Comparison of ENCODE assay signal across 20 cellular contexts in the genomic region with DNA sequence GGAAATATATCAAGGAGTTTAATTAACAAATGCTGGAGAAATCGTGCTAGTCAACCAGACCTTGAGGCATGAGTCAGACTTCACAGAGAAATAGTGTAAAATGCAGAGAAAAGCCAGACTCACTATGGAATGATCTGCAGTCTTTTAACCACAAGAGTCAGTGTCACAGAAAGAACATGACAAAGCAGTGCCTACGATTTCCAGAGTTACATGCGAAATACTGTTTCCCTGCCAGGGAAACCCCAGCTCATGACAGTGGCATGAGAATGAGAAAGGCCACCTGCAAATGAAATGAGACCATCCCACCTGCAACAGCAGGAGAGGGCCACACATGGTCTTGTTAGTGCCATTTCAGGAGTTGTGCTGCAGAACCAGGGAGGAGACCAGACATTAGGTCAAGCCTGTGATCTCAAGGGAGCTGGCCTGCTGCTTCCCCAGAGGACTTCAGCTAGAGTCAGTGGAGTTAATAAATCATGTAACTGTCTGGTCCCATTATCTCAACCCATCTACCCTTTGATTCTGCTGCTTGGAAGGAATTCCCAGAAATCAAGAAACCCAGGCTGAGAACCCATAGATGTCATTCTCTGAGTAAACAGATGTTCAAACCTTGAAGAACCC.
DNase-seq lines count a peak whose midpoint lies in the region; ATAC-seq, FAIRE-seq and TF ChIP-seq lines count a peak whose summit lies in the region.
"Had no signal": no experiment of that assay in that cellular context is flagged by ENCODE, and none has a peak within 500 bp of the region (broad histone marks: within the 10 kb centered on the region; RNA-seq: fewer than 3 reads in every experiment).

No MANE protein-coding gene starts in this region.

- H3K4me2 ChIP-seq in HepG2 (ENCODE audit: low read depth, low read length), result no peak overlapping the region

- FAIRE-seq in HepG2 (lab: Jason Lieb, UNC), result no peak
- FAIRE-seq: G401.6, GM12891 had no signal

- no peak overlapping the region for H3K9ac ChIP-seq in HepG2 (ENCODE audit: insufficient read depth, low read depth, low read length)

- peak; percentile 32 to 50 for ATAC-seq in activated T-cell treated with anti-CD3 and anti-CD28 coated beads, Interleukin-2, amount 50 U/mL, for 72 hours (replicated peaks in 1 of 2)
- no peak for ATAC-seq in HepG2
- ATAC-seq: PC-3 had no signal

- no peak overlapping the region for H3K27ac ChIP-seq in HepG2 (ENCODE audit: extremely low read length, insufficient read depth, low read length)

- POLR2A ChIA-PET in HepG2 (lab: Yijun Ruan, JAX), result no interaction called here

- H3K4me3 Mint-ChIP-seq in activated naive CD4-positive, alpha-beta T cell treated with anti-CD3 and anti-CD28 coated beads for 36 hours, result no peak overlapping the region
- no peak overlapping the region for H3K4me3 Mint-ChIP-seq in activated T-cell treated with anti-CD3 and anti-CD28 coated beads, Interleukin-2, amount 50 U/mL, for 72 hours
- peak overlapping the region; percentile 35 for H3K4me3 Mint-ChIP-seq in stimulated activated naive CD8-positive, alpha-beta T cell treated with anti-CD3 and anti-CD28 coated beads, Interleukin-15, Interleukin-2, amounts not matched to agents 100 ng/mL and 50 ng/mL, for 24 hours
- H3K4me3 Mint-ChIP-seq in glutamatergic neuron (ENCODE audit: unreplicated experiment), result no peak overlapping the region
- H3K4me3 Mint-ChIP-seq: B cell; CD4-positive, alpha-beta T cell had no signal

- no peaks in the 10 kb centered on the region for H3K4me1 ChIP-seq in HepG2 (ENCODE audit: insufficient read depth, low read length)

- peaks cover 18% of the 10 kb centered on the region for H3K4me1 Mint-ChIP-seq in activated naive CD4-positive, alpha-beta T cell treated with anti-CD3 and anti-CD28 coated beads for 36 hours (ENCODE audit: low read depth)
- peaks cover 8% of the 10 kb centered on the region for H3K4me1 Mint-ChIP-seq in activated T-cell treated with anti-CD3 and anti-CD28 coated beads, Interleukin-2, amount 50 U/mL, for 72 hours (ENCODE audit: low read depth)
- peaks cover 28% of the 10 kb centered on the region for H3K4me1 Mint-ChIP-seq in stimulated activated naive CD8-positive, alpha-beta T cell treated with anti-CD3 and anti-CD28 coated beads, Interleukin-15, Interleukin-2, amounts not matched to agents 100 ng/mL and 50 ng/mL, for 24 hours (ENCODE audit: low read depth)
- H3K4me1 Mint-ChIP-seq in glutamatergic neuron (ENCODE audit: low read depth, unreplicated experiment), result peaks cover 3% of the 10 kb centered on the region
- H3K4me1 Mint-ChIP-seq: B cell had no signal

- TF ChIP-seq RAD21 in HepG2 (CRISPR knock-in tag; IDR thresholded peaks at IDR 0.05), result no peak

- H3K27me3 Mint-ChIP-seq in activated naive CD4-positive, alpha-beta T cell treated with anti-CD3 and anti-CD28 coated beads for 36 hours (ENCODE audit: low read depth), result peaks cover 9% of the 10 kb centered on the region
- peaks cover 33% of the 10 kb centered on the region for H3K27me3 Mint-ChIP-seq in activated T-cell treated with anti-CD3 and anti-CD28 coated beads, Interleukin-2, amount 50 U/mL, for 72 hours (ENCODE audit: low read depth)
- H3K27me3 Mint-ChIP-seq in stimulated activated naive CD8-positive, alpha-beta T cell treated with anti-CD3 and anti-CD28 coated beads, Interleukin-15, Interleukin-2, amounts not matched to agents 100 ng/mL and 50 ng/mL, for 24 hours, result peaks cover 36% of the 10 kb centered on the region
- no peaks in the 10 kb centered on the region for H3K27me3 Mint-ChIP-seq in glutamatergic neuron (ENCODE audit: unreplicated experiment)

- H3K36me3 Mint-ChIP-seq in activated naive CD4-positive, alpha-beta T cell treated with anti-CD3 and anti-CD28 coated beads for 36 hours (ENCODE audit: low read depth), result no peaks in the 10 kb centered on the region
- no peaks in the 10 kb centered on the region for H3K36me3 Mint-ChIP-seq in activated T-cell treated with anti-CD3 and anti-CD28 coated beads, Interleukin-2, amount 50 U/mL, for 72 hours (ENCODE audit: insufficient read depth in 2 of 2)
- H3K36me3 Mint-ChIP-seq in stimulated activated naive CD8-positive, alpha-beta T cell treated with anti-CD3 and anti-CD28 coated beads, Interleukin-15, Interleukin-2, amounts not matched to agents 100 ng/mL and 50 ng/mL, for 24 hours (ENCODE audit: low read depth), result no peaks in the 10 kb centered on the region
- H3K36me3 Mint-ChIP-seq in glutamatergic neuron (ENCODE audit: unreplicated experiment), result no peaks in the 10 kb centered on the region

- H3K27me3 ChIP-seq in HepG2 (ENCODE audit: control insufficient read depth in 1 of 2, insufficient read depth in 2 of 2, low read length in 2 of 2), result no peaks in the 10 kb centered on the region

- H4K20me1 ChIP-seq in HepG2 (ENCODE audit: insufficient read depth, low read length), result no peaks in the 10 kb centered on the region

- TF ChIP-seq POLR2A in HepG2 (IDR thresholded peaks at IDR 0.05; ENCODE audit: insufficient read depth in 1 of 2, low read depth in 2 of 2, low read length in 2 of 2), result no peak

- DNase-seq in activated naive CD4-positive, alpha-beta T cell treated with anti-CD3 and anti-CD28 coated beads for 36 hours, result peak; percentile 22
- DNase-seq in activated naive CD4-positive, alpha-beta T cell (lab: John Stamatoyannopoulos, UW), result no peak
- DNase-seq in activated T-cell treated with anti-CD3 and anti-CD28 coated beads, Interleukin-2, amount 50 U/mL, for 72 hours, result no peak
- DNase-seq in astrocyte of the hippocampus (ENCODE audit: low read depth, low spot score) (peak; percentile 46), glutamatergic neuron (no peak), HepG2 (ENCODE audit: low spot score) (no peak)
- DNase-seq: Calu3; CD4-positive, alpha-beta T cell; DMS79; IMR-90; Kasumi-1; NCI-H1105 treated with DMSO at 0.1 percent for 48 hours; NCI-H187; NCI-H446 treated with DMSO at 0.1 percent for 48 hours; NCI-H748 treated with DMSO at 0.1 percent for 48 hours; PC-3 had no signal

- no peak for TF ChIP-seq EP300 in HepG2 (IDR thresholded peaks at IDR 0.05; ENCODE audit: low read depth in 2 of 2, low read length in 2 of 2)
- no peak for TF ChIP-seq EP300 in HepG2 (CRISPR knock-in tag; IDR thresholded peaks at IDR 0.05; ENCODE audit: borderline replicate concordance)

- H3K79me2 ChIP-seq in HepG2 (ENCODE audit: insufficient read depth, low read length), result no peaks in the 10 kb centered on the region

- H3K4me3 ChIP-seq in HepG2 (replicated peaks in 1 of 3; ENCODE audit: insufficient read depth in 1 of 3, low read depth in 2 of 3, low read length in 3 of 3), result no peak overlapping the region

- intact Hi-C loops in activated naive CD4-positive, alpha-beta T cell treated with anti-CD3 and anti-CD28 coated beads for 36 hours (cut with micrococcal nuclease), result no loop called here
- intact Hi-C loops in HepG2 (cut with micrococcal nuclease; ENCODE audit: unreplicated experiment), result no loop called here

- CTCF ChIA-PET in activated naive CD4-positive, alpha-beta T cell treated with anti-CD3 and anti-CD28 coated beads for 36 hours (lab: Charles Lee), result interaction anchor here (1.3 kb wide), 1 partner anchor 49 kb away, joined by 3 read pairs; no protein-coding TSS in a partner anchor
- CTCF ChIA-PET in HepG2 (lab: Yijun Ruan, JAX; ENCODE audit: low intra/inter-chr PET ratio, low total read pairs), result no interaction called here

- in situ Hi-C loops in HepG2 (cut with HindIII; ENCODE audit: extremely low pct_ligation_motif_present, low pct_unique_long_range_greater_than_20kb), result no loop called here

- H3K27ac Mint-ChIP-seq in activated naive CD4-positive, alpha-beta T cell treated with anti-CD3 and anti-CD28 coated beads for 36 hours, result peak overlapping the region; percentile 61
- no peak overlapping the region for H3K27ac Mint-ChIP-seq in activated T-cell treated with anti-CD3 and anti-CD28 coated beads, Interleukin-2, amount 50 U/mL, for 72 hours
- peak overlapping the region; percentile 76 for H3K27ac Mint-ChIP-seq in stimulated activated naive CD8-positive, alpha-beta T cell treated with anti-CD3 and anti-CD28 coated beads, Interleukin-15, Interleukin-2, amounts not matched to agents 100 ng/mL and 50 ng/mL, for 24 hours
- no peak overlapping the region for H3K27ac Mint-ChIP-seq in glutamatergic neuron (ENCODE audit: unreplicated experiment)
- H3K27ac Mint-ChIP-seq: B cell; CD4-positive, alpha-beta T cell had no signal

- WGBS in HepG2 (ENCODE audit: low lambda C conversion rate), result 0% methylated on average over 3 of the region's 3 CpGs

- TF ChIP-seq CTCF in glutamatergic neuron (IDR thresholded peaks at IDR 0.05; ENCODE audit: partially characterized antibody, unreplicated experiment) (no peak), HepG2 (CRISPR knock-in tag; IDR thresholded peaks at IDR 0.05) (no peak)

- H3K9me3 Mint-ChIP-seq in activated naive CD4-positive, alpha-beta T cell treated with anti-CD3 and anti-CD28 coated beads for 36 hours, result no peaks in the 10 kb centered on the region
- H3K9me3 Mint-ChIP-seq in activated T-cell treated with anti-CD3 and anti-CD28 coated beads, Interleukin-2, amount 50 U/mL, for 72 hours, result peaks cover 0 to 2% of the 10 kb centered on the region in 2 donors
- no peaks in the 10 kb centered on the region for H3K9me3 Mint-ChIP-seq in stimulated activated naive CD8-positive, alpha-beta T cell treated with anti-CD3 and anti-CD28 coated beads, Interleukin-15, Interleukin-2, amounts not matched to agents 100 ng/mL and 50 ng/mL, for 24 hours
- no peaks in the 10 kb centered on the region for H3K9me3 Mint-ChIP-seq in glutamatergic neuron (ENCODE audit: unreplicated experiment)
- H3K9me3 Mint-ChIP-seq: CD4-positive, alpha-beta T cell had no signal

- no peaks in the 10 kb centered on the region for H3K9me3 ChIP-seq in HepG2 (ENCODE audit: low read length)

- no peaks in the 10 kb centered on the region for H3K36me3 ChIP-seq in HepG2 (replicated peaks in 1 of 2; ENCODE audit: control insufficient read depth in 1 of 2, insufficient read depth in 2 of 2, low read length in 2 of 2)

- no TSS peak for BruUV-seq in HepG2 (replicated peaks; lab: Mats Ljungman, UMichigan)

- H2AFZ ChIP-seq in HepG2 (ENCODE audit: low read length), result no peak overlapping the region

TF ChIP-seq in HepG2, 621 proteins besides CTCF, POLR2A, EP300 and RAD21 (continues in another document):
- TF ChIP-seq U2AF2 (IDR thresholded peaks at IDR 0.05; ENCODE audit: low read depth, low read length), result no peak
- no peak for TF ChIP-seq ZNF124 (CRISPR knock-in tag; IDR thresholded peaks at IDR 0.05)
- no peak for TF ChIP-seq THAP8 (CRISPR knock-in tag; IDR thresholded peaks at IDR 0.05; ENCODE audit: borderline replicate concordance)

Comparison
In these comparisons a context has a peak if more than half of its experiments do, and no peak if none do; other contexts are left out.
1. DNase-seq: peak in activated naive CD4-positive, alpha-beta T cell treated with anti-CD3 and anti-CD28 coated beads for 36 hours (single experiment) and astrocyte of the hippocampus (single experiment); none in activated naive CD4-positive, alpha-beta T cell (0 of 4), activated T-cell treated with anti-CD3 and anti-CD28 coated beads, Interleukin-2, amount 50 U/mL, for 72 hours (0 of 2), glutamatergic neuron (single experiment) and HepG2 (single experiment).
2. H3K27ac Mint-ChIP-seq: peak in activated naive CD4-positive, alpha-beta T cell treated with anti-CD3 and anti-CD28 coated beads for 36 hours (single experiment) and stimulated activated naive CD8-positive, alpha-beta T cell treated with anti-CD3 and anti-CD28 coated beads, Interleukin-15, Interleukin-2, amounts not matched to agents 100 ng/mL and 50 ng/mL, for 24 hours (single experiment); none in activated T-cell treated with anti-CD3 and anti-CD28 coated beads, Interleukin-2, amount 50 U/mL, for 72 hours (single experiment) and glutamatergic neuron (single experiment).